Comparison of ENCODE assay signal across 13 cellular contexts in the genomic region with DNA sequence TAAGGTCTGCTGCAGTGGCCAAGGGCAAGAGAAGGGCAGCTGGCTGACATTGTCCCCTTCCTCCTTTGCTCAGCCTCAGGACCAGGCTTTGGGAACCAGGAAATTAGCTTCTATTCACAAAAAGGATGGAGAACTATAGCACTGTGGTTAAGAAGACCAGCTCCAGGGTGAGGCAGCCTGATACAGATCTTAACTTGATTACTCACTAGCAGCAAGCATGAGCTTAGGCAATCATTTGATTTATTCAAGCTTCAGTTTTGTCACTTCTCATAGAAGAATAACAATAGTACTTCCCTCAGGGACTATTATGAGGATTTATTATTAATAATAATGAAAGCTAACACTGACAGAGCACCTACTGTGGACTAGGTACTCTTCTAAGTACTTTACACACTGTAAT.
"Had no signal": no experiment of that assay in that cellular context is flagged by ENCODE, and none has a peak within 500 bp of the region (broad histone marks: within the 10 kb centered on the region; RNA-seq: fewer than 3 reads in every experiment).

No MANE protein-coding gene starts in this region.

- ATAC-seq: body of pancreas; effector memory CD8-positive, alpha-beta T cell; heart left ventricle had no signal

- DNase-seq: activated CD4-positive, alpha-beta memory T cell treated with anti-CD3 and anti-CD28 coated beads, Interleukin-2, amount 10 ng/mL, durations not matched to agents 7 days and 5 days; activated CD8-positive, alpha-beta memory T cell treated with anti-CD3 and anti-CD28 coated beads, Interleukin-2, amount 50 U/mL, for 4 hours; activated naive CD4-positive, alpha-beta T cell treated with Interleukin-2 at 50 U/mL for 16 hours; effector memory CD8-positive, alpha-beta T cell; foreskin melanocyte; heart left ventricle; left ventricle myocardium inferior; mesenchymal stem cell; T-helper 9 cell; thyroid gland had no signal

- H3K4me3 ChIP-seq: body of pancreas, heart left ventricle, left ventricle myocardium inferior, pancreas, skin epidermis, thyroid gland had no signal
